16 cellular contexts compared by ENCODE assay signal in the genomic region with DNA sequence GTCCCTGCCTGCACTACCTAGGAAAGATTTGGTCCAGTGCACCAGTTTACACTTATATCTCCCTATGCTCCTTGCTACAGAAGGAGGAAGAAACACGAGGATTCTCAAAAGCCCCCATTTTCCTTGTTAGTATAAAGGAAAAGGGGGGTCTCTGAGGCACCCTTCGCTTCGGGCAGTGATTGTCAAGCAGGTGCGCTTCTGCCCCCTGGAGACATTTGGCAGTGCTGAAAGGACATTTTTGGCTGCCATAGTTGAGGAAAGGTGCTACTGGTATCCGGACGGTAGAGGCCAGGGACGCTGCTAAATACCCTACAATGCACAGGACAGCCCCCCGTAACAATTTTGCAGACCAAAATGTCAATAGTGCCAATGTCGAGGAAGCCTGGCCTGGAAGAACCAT.
DNase-seq lines count a peak whose midpoint lies in the region; ATAC-seq, FAIRE-seq and TF ChIP-seq lines count a peak whose summit lies in the region.
"Had no signal": no experiment of that assay in that cellular context is flagged by ENCODE, and none has a peak within 500 bp of the region (broad histone marks: within the 10 kb centered on the region; RNA-seq: fewer than 3 reads in every experiment).

No MANE protein-coding gene starts in this region.

- H3K4me1 ChIP-seq in HCT116 (ENCODE audit: control insufficient read depth in 1 of 2, insufficient read depth in 2 of 2, low read length in 2 of 2), result peaks cover 0 to 5% of the 10 kb centered on the region in 2 experiments; a peak in 2 of 4 replicates
- peaks cover 8% of the 10 kb centered on the region for H3K4me1 ChIP-seq in neural progenitor cell
- no peaks in the 10 kb centered on the region for H3K4me1 ChIP-seq in prostate gland (replicated peaks)

- peaks cover 8% of the 10 kb centered on the region for H3K27me3 Mint-ChIP-seq in neural progenitor cell (ENCODE audit: insufficient read depth, low read depth)
- no peaks in the 10 kb centered on the region for H3K27me3 Mint-ChIP-seq in osteocyte (ENCODE audit: unreplicated experiment)
- H3K27me3 Mint-ChIP-seq: CD8-positive, alpha-beta memory T cell had no signal

- 91% methylated on average over 9 of the region's 9 CpGs for WGBS in prostate gland

- peak; percentile 7 for TF ChIP-seq CTCF in D721Med (IDR thresholded peaks at IDR 0.05; ENCODE audit: insufficient read depth, missing control alignments)
- no peak; a peak in 1 of 6 replicates for TF ChIP-seq CTCF in HCT116 (IDR thresholded peaks at IDR 0.05 in 2 of 3, conservative IDR thresholded peaks at IDR 0.05 in 1 of 3; ENCODE audit: borderline replicate concordance in 1 of 3, insufficient read depth in 1 of 3, low read depth in 2 of 3, low read length in 2 of 3)
- no peak for TF ChIP-seq CTCF in coronary artery (IDR thresholded peaks at IDR 0.05)
- peak; percentile 15 for TF ChIP-seq CTCF in neural progenitor cell (IDR thresholded peaks at IDR 0.05)
- TF ChIP-seq CTCF in prostate gland (IDR thresholded peaks at IDR 0.05), result no peak
- no peak for TF ChIP-seq CTCF in osteocyte (IDR thresholded peaks at IDR 0.05)

- RAD21 ChIA-PET in HCT116 (lab: Charles Lee; ENCODE audit: low non-redundant PET in 1 of 2, low total read pairs in 2 of 2, uncharacterized antibody in 2 of 2, unreplicated experiment in 2 of 2), result no interaction called here

- H3K9ac ChIP-seq in HCT116 (ENCODE audit: low read length) (no peak overlapping the region), neural progenitor cell (no peak overlapping the region)
- H3K9ac ChIP-seq: BLaER1 had no signal

- 0 out of 2 replicates have a peak, but pooled peaks have one; percentile 5 for TF ChIP-seq RAD21 in HCT116 (IDR thresholded peaks at IDR 0.05; ENCODE audit: low read depth)

- H3K36me3 Mint-ChIP-seq in neural progenitor cell, result no peaks in the 10 kb centered on the region
- H3K36me3 Mint-ChIP-seq in osteocyte (ENCODE audit: unreplicated experiment), result peaks cover 2% of the 10 kb centered on the region
- H3K36me3 Mint-ChIP-seq: CD8-positive, alpha-beta memory T cell had no signal

- H2AFZ ChIP-seq in HCT116 (ENCODE audit: low read depth, low read length, poor library complexity, severe bottlenecking), result no peak overlapping the region
- H2AFZ ChIP-seq in neural progenitor cell (replicated peaks), result no peak overlapping the region

- peaks cover 13% of the 10 kb centered on the region for H3K4me1 Mint-ChIP-seq in neural progenitor cell
- H3K4me1 Mint-ChIP-seq in osteocyte (ENCODE audit: unreplicated experiment), result no peaks in the 10 kb centered on the region
- H3K4me1 Mint-ChIP-seq: CD8-positive, alpha-beta memory T cell had no signal

- H3K36me3 ChIP-seq in HCT116 (ENCODE audit: control insufficient read depth in 1 of 2, insufficient read depth in 2 of 2, low read length in 2 of 2), result no peaks in the 10 kb centered on the region
- no peaks in the 10 kb centered on the region for H3K36me3 ChIP-seq in neural progenitor cell
- H3K36me3 ChIP-seq in prostate gland, result no peaks in the 10 kb centered on the region
- H3K36me3 ChIP-seq: BLaER1 had no signal

- H4K20me1 ChIP-seq in HCT116 (ENCODE audit: insufficient read depth) (no peaks in the 10 kb centered on the region), neural progenitor cell (ENCODE audit: low read depth) (no peaks in the 10 kb centered on the region)
- H4K20me1 ChIP-seq: BLaER1 had no signal

- intact Hi-C loops in HCT116 (cut with micrococcal nuclease) (no loop called here), prostate gland (cut with DNase I) (no loop called here)

- H3K4me3 ChIP-seq in HCT116 (replicated peaks in 1 of 2; ENCODE audit: low read depth in 1 of 2, low read length in 2 of 2) (no peak overlapping the region), coronary artery (no peak overlapping the region), neural progenitor cell (no peak overlapping the region), prostate gland (no peak overlapping the region)
- H3K4me3 ChIP-seq: BLaER1 had no signal

- no peak overlapping the region for H3K27ac ChIP-seq in HCT116 (ENCODE audit: low read depth, low read length)
- H3K27ac ChIP-seq in coronary artery, result no peak overlapping the region
- no peak overlapping the region for H3K27ac ChIP-seq in neural progenitor cell
- H3K27ac ChIP-seq in prostate gland, result no peak overlapping the region
- H3K27ac ChIP-seq: BLaER1 had no signal

- no peak overlapping the region for H3K4me3 Mint-ChIP-seq in neural progenitor cell
- H3K4me3 Mint-ChIP-seq in osteocyte (ENCODE audit: unreplicated experiment), result no peak overlapping the region
- H3K4me3 Mint-ChIP-seq: CD8-positive, alpha-beta memory T cell had no signal

- H3K27me3 ChIP-seq in HCT116 (ENCODE audit: insufficient read depth, low read length) (peaks cover 49% of the 10 kb centered on the region), neural progenitor cell (no peaks in the 10 kb centered on the region), prostate gland (replicated peaks; ENCODE audit: insufficient read depth) (no peaks in the 10 kb centered on the region)
- H3K27me3 ChIP-seq: BLaER1 had no signal

- no peak for FAIRE-seq in D721Med (lab: Jason Lieb, UNC)
- FAIRE-seq: A204.1 had no signal

- H3K79me2 ChIP-seq in HCT116 (ENCODE audit: insufficient read depth, low read length), result no peaks in the 10 kb centered on the region
- no peaks in the 10 kb centered on the region for H3K79me2 ChIP-seq in neural progenitor cell (ENCODE audit: low read depth)

- H3K27ac Mint-ChIP-seq in neural progenitor cell (no peak overlapping the region), osteocyte (ENCODE audit: unreplicated experiment) (no peak overlapping the region)
- H3K27ac Mint-ChIP-seq: CD8-positive, alpha-beta memory T cell had no signal

- no peak for ATAC-seq in HCT116
- no peak for ATAC-seq in HG02759 (IDR thresholded peaks at IDR 0.05; ENCODE audit: unreplicated experiment)

- CTCF ChIA-PET in HCT116 (lab: Charles Lee), result no interaction called here

- no peak for DNase-seq in D721Med (ENCODE audit: insufficient read length, low spot score)
- DNase-seq in HCT116 (ENCODE audit: low read depth, low spot score), result no peak
- peak; percentile 14 for DNase-seq in coronary artery (ENCODE audit: low spot score)
- no peak for DNase-seq in neural progenitor cell (ENCODE audit: low spot score)
- no peak for DNase-seq in prostate gland (ENCODE audit: low spot score)
- no peak for DNase-seq in osteocyte (ENCODE audit: extremely low spot score, unreplicated experiment)
- DNase-seq: AML-193; Caco-2; CD8-positive, alpha-beta memory T cell; DMS53; H7; IMR-90; KBM-7 had no signal

- POLR2A ChIA-PET in HCT116 (lab: Charles Lee), result no interaction called here

- TF ChIP-seq POLR2A in HCT116 (IDR thresholded peaks at IDR 0.05; ENCODE audit: borderline replicate concordance, extremely low read depth, insufficient read depth, insufficient read length), result no peak
- TF ChIP-seq POLR2A in prostate gland (IDR thresholded peaks at IDR 0.05), result no peak

- no peaks in the 10 kb centered on the region for H3K9me2 ChIP-seq in HCT116 (ENCODE audit: insufficient read depth)

- no peaks in the 10 kb centered on the region for H3F3A ChIP-seq in neural progenitor cell (ENCODE audit: low read depth)

- H3K9me3 Mint-ChIP-seq in neural progenitor cell, result no peaks in the 10 kb centered on the region
- H3K9me3 Mint-ChIP-seq in osteocyte (ENCODE audit: unreplicated experiment), result no peaks in the 10 kb centered on the region

- no peak overlapping the region for H3K4me2 ChIP-seq in HCT116 (ENCODE audit: low read length)
- H3K4me2 ChIP-seq in neural progenitor cell, result no peak overlapping the region
- H3K4me2 ChIP-seq: BLaER1 had no signal

- no TSS peak for BruUV-seq in HCT116 (replicated peaks; lab: Mats Ljungman, UMichigan)

- H3K9me3 ChIP-seq in HCT116 (ENCODE audit: control insufficient read depth in 1 of 2, insufficient read depth in 1 of 2, low read depth in 1 of 2, low read length in 2 of 2) (no peaks in the 10 kb centered on the region), neural progenitor cell (ENCODE audit: low read depth) (no peaks in the 10 kb centered on the region), prostate gland (no peaks in the 10 kb centered on the region)
- H3K9me3 ChIP-seq: BLaER1, Caco-2 had no signal

TF ChIP-seq in HCT116, 20 proteins besides CTCF, POLR2A, EP300 and RAD21:
- TF ChIP-seq, protein P1, sequence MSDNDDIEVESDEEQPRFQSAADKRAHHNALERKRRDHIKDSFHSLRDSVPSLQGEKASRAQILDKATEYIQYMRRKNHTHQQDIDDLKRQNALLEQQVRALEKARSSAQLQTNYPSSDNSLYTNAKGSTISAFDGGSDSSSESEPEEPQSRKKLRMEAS (IDR thresholded peaks at IDR 0.05), result no peak
- TF ChIP-seq, protein P2, sequence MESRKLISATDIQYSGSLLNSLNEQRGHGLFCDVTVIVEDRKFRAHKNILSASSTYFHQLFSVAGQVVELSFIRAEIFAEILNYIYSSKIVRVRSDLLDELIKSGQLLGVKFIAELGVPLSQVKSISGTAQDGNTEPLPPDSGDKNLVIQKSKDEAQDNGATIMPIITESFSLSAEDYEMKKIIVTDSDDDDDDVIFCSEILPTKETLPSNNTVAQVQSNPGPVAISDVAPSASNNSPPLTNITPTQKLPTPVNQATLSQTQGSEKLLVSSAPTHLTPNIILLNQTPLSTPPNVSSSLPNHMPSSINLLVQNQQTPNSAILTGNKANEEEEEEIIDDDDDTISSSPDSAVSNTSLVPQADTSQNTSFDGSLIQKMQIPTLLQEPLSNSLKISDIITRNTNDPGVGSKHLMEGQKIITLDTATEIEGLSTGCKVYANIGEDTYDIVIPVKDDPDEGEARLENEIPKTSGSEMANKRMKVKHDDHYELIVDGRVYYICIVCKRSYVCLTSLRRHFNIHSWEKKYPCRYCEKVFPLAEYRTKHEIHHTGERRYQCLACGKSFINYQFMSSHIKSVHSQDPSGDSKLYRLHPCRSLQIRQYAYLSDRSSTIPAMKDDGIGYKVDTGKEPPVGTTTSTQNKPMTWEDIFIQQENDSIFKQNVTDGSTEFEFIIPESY (IDR thresholded peaks at IDR 0.05; ENCODE audit: extremely low read depth, insufficient replicate concordance, low read length), result no peak
- TF ChIP-seq SP1 (IDR thresholded peaks at IDR 0.05; ENCODE audit: low read depth) (no peak), JUND (IDR thresholded peaks at IDR 0.05) (no peak), CEBPB (IDR thresholded peaks at IDR 0.05; ENCODE audit: low read depth) (no peak), FOSL1 (IDR thresholded peaks at IDR 0.05; ENCODE audit: low read depth) (no peak), EZH2 (IDR thresholded peaks at IDR 0.05) (no peak), TCF7L2 (IDR thresholded peaks at IDR 0.05; ENCODE audit: borderline replicate concordance, extremely low read depth, insufficient read depth, insufficient read length) (no peak), EZH2phosphoT487 (IDR thresholded peaks at IDR 0.05; ENCODE audit: borderline replicate concordance) (no peak)

Comparison
In these comparisons a context has a peak if more than half of its experiments do, and no peak if none do; other contexts are left out.
1. CTCF ChIP-seq: peak in D721Med (single experiment) and neural progenitor cell (single experiment); none in HCT116 (0 of 3), coronary artery (single experiment), prostate gland (0 of 4) and osteocyte (single experiment).